Comparison of ENCODE assay signal across 11 cellular contexts in the genomic region with DNA sequence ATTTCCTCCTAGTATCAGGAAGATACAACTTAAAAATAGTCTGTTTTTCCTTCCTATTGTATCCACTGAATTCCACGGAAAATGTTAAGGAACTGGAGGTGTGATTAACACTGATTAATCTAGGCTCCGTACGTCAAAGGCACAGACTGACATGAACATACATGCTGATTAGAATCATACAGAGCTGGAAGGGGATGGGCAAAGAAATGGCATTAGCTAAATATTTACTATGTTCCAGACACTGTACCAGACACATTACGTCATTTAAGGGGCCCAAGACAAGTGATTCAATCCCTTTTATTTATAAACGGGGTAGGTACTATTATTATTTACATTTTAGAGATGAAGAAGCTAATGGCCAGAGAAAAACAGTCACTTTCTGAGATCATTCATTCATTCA. TPM values are rescaled to one million over a fixed set of nuclear protein-coding genes. Genes with fewer than 3 reads are reported as not detected.
DNase-seq lines count a peak whose midpoint lies in the region; ATAC-seq and TF ChIP-seq lines count a peak whose summit lies in the region.
"Had no signal": no experiment of that assay in that cellular context is flagged by ENCODE, and none has a peak within 500 bp of the region (broad histone marks: within the 10 kb centered on the region; RNA-seq: fewer than 3 reads in every experiment).

No MANE protein-coding gene starts in this region.

- H3K4me1 ChIP-seq in left ventricle myocardium inferior: peaks cover 42% of the 10 kb centered on the region
- H3K4me1 ChIP-seq in right cardiac atrium (ENCODE audit: control insufficient read depth, insufficient read depth, low read length): peaks cover 5% of the 10 kb centered on the region
- peaks cover 0 to 5% of the 10 kb centered on the region in 2 donors for H3K4me1 ChIP-seq in aorta (ENCODE audit: control insufficient read depth in 1 of 2, insufficient read depth in 2 of 2, low read length in 2 of 2)

- no peak for DNase-seq in left ventricle myocardium inferior
- DNase-seq in right cardiac atrium: no peak
- peak; percentile 80 for DNase-seq in epithelial cell of prostate (ENCODE audit: low read depth, low spot score)
- no peak for DNase-seq in aorta
- DNase-seq in NCI-H1092 treated with DMSO at 0.1 percent for 48 hours (lab: John Stamatoyannopoulos, UW): no peak
- no peak for DNase-seq in stimulated activated CD4-positive, alpha-beta T cell treated with anti-CD3 and anti-CD28 coated beads, Interleukin-12 subunit alpha, Interleukin-12 subunit beta, amount 100 ng/mL, for 4 hours
- no peak for DNase-seq in NCI-H82 (lab: John Stamatoyannopoulos, UW)
- DNase-seq: brain microvascular endothelial cell, NCI-H510A treated with DMSO at 0.1 percent for 48 hours had no signal

- no peaks in the 10 kb centered on the region for H3K36me3 ChIP-seq in left ventricle myocardium inferior
- no peaks in the 10 kb centered on the region for H3K36me3 ChIP-seq in aorta (ENCODE audit: control insufficient read depth in 1 of 2, insufficient read depth in 2 of 2, low read length in 1 of 2)
- H3K36me3 ChIP-seq: brain microvascular endothelial cell had no signal

- H3K4me3 Mint-ChIP-seq in nephron: peak overlapping the region; percentile 86 to 89 (median 88)

- H3K36me3 Mint-ChIP-seq in nephron (ENCODE audit: low read depth): no peaks in the 10 kb centered on the region

- intact Hi-C loops in left ventricle myocardium inferior (cut with micrococcal nuclease) (no loop called here), right cardiac atrium (cut with DNase I) (no loop called here), aorta (cut with DNase I) (loop anchor here in 1 of 2 donors (5.0 kb wide), 1 partner anchor 71 kb away; no protein-coding TSS in a partner anchor)

- ATAC-seq in right cardiac atrium: no peak
- no peak for ATAC-seq in aorta (ENCODE audit: low FRiP score)

- TF ChIP-seq CTCF in left ventricle myocardium inferior (IDR thresholded peaks at IDR 0.05; ENCODE audit: borderline replicate concordance) (no peak), nephron (IDR thresholded peaks at IDR 0.05; ENCODE audit: unreplicated experiment in 3 of 3) (no peak)

- H3K27ac ChIP-seq in left ventricle myocardium inferior (replicated peaks) (peak overlapping the region; percentile 91), right cardiac atrium (ENCODE audit: low read length) (no peak overlapping the region), epithelial cell of prostate (peak overlapping the region; percentile 88), aorta (ENCODE audit: low read depth in 1 of 2, low read length in 2 of 2) (peak overlapping the region; percentile 15 to 30)
- H3K27ac ChIP-seq: brain microvascular endothelial cell had no signal

- H3K27ac Mint-ChIP-seq in nephron: peak overlapping the region in 2 of 3 experiments; percentile 57 to 80

- 78% methylated on average over 5 of the region's 5 CpGs for WGBS in right cardiac atrium
- WGBS in aorta, 2 donors: 19 to 23% methylated on average over 5 of the region's 5 CpGs

- peaks cover 39% of the 10 kb centered on the region for H3K4me1 Mint-ChIP-seq in nephron

- H3K27me3 ChIP-seq in left ventricle myocardium inferior (ENCODE audit: low read depth): no peaks in the 10 kb centered on the region
- no peaks in the 10 kb centered on the region for H3K27me3 ChIP-seq in right cardiac atrium (ENCODE audit: control insufficient read depth, insufficient read depth)
- H3K27me3 ChIP-seq in aorta (ENCODE audit: control insufficient read depth in 1 of 2, insufficient read depth in 2 of 2, low read length in 1 of 2): no peaks in the 10 kb centered on the region
- H3K27me3 ChIP-seq: brain microvascular endothelial cell had no signal

- peaks cover 10% of the 10 kb centered on the region for H3K9me3 Mint-ChIP-seq in nephron

- H3K9me3 ChIP-seq in left ventricle myocardium inferior (replicated peaks): no peaks in the 10 kb centered on the region
- H3K9me3 ChIP-seq in right cardiac atrium (ENCODE audit: control insufficient read depth, low read length): no peaks in the 10 kb centered on the region
- H3K9me3 ChIP-seq in aorta (ENCODE audit: control insufficient read depth, low read length): no peaks in the 10 kb centered on the region

- H3K4me3 ChIP-seq in left ventricle myocardium inferior: no peak overlapping the region
- no peak overlapping the region for H3K4me3 ChIP-seq in right cardiac atrium (ENCODE audit: low read length)
- H3K4me3 ChIP-seq in aorta (ENCODE audit: low read length in 2 of 2): no peak overlapping the region
- H3K4me3 ChIP-seq: skin epidermis had no signal

- no peaks in the 10 kb centered on the region for H3K27me3 Mint-ChIP-seq in nephron (ENCODE audit: low read depth)

RNA-seq across cellular contexts. Expression of a gene that starts 1.9 kb away (rescaled TPM):
- total RNA-seq in left ventricle myocardium inferior: 12.3 TPM
- 10 to 100 TPM; 13.3 to 25.8 (median 15.0) TPM for total RNA-seq in right cardiac atrium
- 4.3 TPM for polyA plus RNA-seq in right cardiac atrium
- 100 to 1,000 TPM; 101 to 156 TPM for total RNA-seq in aorta
- polyA plus RNA-seq in aorta: 10 to 100 TPM; 21.9 to 24.3 TPM
